In the genomic region with DNA sequence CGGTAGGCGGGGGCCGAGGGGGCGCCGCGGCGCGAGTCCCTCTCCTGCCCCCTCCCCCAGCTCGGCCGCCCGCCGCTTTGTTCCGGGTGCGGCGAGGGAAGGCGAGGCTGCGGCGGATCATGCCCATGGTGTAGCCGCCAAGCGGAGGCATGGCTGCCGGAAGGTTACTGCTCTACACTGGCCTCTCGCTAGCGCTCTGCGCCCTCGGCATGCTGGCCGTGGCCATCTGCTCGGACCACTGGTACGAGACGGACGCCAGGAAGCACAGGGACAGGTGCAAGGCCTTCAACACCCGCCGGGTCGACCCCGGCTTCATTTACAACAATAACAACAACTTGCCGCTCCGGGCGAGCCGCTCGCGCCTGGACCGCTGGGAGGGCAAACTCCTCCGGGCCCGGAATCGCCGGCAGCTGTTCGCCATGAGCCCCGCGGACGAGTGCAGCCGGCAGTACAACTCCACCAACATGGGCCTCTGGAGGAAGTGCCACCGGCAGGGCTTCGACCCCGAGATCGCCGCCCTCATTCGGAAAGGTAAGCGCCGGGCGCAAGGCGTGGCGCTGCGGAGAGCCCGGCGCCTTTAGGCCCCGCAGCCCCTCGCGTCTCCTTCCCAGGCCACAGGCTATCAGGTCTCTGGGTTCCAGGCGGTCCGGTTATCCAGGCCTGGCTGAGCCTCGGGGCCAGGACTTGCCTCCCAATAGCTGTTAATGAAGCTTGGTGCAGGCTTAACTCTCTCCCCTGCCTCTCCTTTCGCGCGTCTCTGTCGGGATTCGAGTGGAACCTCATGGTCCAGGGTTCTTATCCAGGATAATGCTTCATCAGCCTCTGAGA, we compare ENCODE assay signal across 1 cellular context.
A peak's percentile ranks its signal among the peaks of the same experiment; 100 is the strongest.
TF ChIP-seq lines count a peak whose summit lies in the region.

No MANE protein-coding gene starts in this region.

TF ChIP-seq in HEK293, 187 proteins besides CTCF, POLR2A, EP300 and RAD21 (continued from another document and continues in another):
- TF ChIP-seq, protein P1, sequence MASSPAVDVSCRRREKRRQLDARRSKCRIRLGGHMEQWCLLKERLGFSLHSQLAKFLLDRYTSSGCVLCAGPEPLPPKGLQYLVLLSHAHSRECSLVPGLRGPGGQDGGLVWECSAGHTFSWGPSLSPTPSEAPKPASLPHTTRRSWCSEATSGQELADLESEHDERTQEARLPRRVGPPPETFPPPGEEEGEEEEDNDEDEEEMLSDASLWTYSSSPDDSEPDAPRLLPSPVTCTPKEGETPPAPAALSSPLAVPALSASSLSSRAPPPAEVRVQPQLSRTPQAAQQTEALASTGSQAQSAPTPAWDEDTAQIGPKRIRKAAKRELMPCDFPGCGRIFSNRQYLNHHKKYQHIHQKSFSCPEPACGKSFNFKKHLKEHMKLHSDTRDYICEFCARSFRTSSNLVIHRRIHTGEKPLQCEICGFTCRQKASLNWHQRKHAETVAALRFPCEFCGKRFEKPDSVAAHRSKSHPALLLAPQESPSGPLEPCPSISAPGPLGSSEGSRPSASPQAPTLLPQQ (tag by site-specific recombination; IDR thresholded peaks at IDR 0.05) = no peak
- TF ChIP-seq ZNF214 (tag by site-specific recombination; IDR thresholded peaks at IDR 0.05; ENCODE audit: borderline replicate concordance) (no peak), ZNF169 (tag by site-specific recombination; IDR thresholded peaks at IDR 0.05) (no peak), ZNF654 (tag by site-specific recombination; IDR thresholded peaks at IDR 0.05; ENCODE audit: low read depth) (no peak), MZF1 (tag by site-specific recombination; IDR thresholded peaks at IDR 0.05; ENCODE audit: borderline replicate concordance) (no peak), ZNF248 (tag by site-specific recombination; IDR thresholded peaks at IDR 0.05) (no peak), KLF7 (tag by site-specific recombination; IDR thresholded peaks at IDR 0.05; ENCODE audit: borderline replicate concordance) (no peak), ZNF23 (tag by site-specific recombination; IDR thresholded peaks at IDR 0.05; ENCODE audit: borderline replicate concordance) (no peak), ZBTB21 (tag by site-specific recombination; IDR thresholded peaks at IDR 0.05) (no peak), KLF16 (tag by site-specific recombination; IDR thresholded peaks at IDR 0.05) (peak; percentile 42; the same call in 1 of the 2 replicates), ZNF514 (tag by site-specific recombination; IDR thresholded peaks at IDR 0.05) (no peak), ZNF274 (IDR thresholded peaks at IDR 0.05; ENCODE audit: low read length) (no peak), ZNF274 (tag by site-specific recombination; IDR thresholded peaks at IDR 0.05; ENCODE audit: borderline replicate concordance) (no peak), ZNF16 (tag by site-specific recombination; IDR thresholded peaks at IDR 0.05; ENCODE audit: low read depth) (no peak), ZNF239 (tag by site-specific recombination; IDR thresholded peaks at IDR 0.05) (no peak), ZNF549 (tag by site-specific recombination; IDR thresholded peaks at IDR 0.05) (no peak), ZNF155 (tag by site-specific recombination; IDR thresholded peaks at IDR 0.05) (no peak), ZNF473 (tag by site-specific recombination; IDR thresholded peaks at IDR 0.05) (no peak), ZNF302 (tag by site-specific recombination; IDR thresholded peaks at IDR 0.05; ENCODE audit: low read depth) (no peak), SP7 (tag by site-specific recombination; IDR thresholded peaks at IDR 0.05) (no peak), ZNF785 (tag by site-specific recombination; IDR thresholded peaks at IDR 0.05) (no peak), ZNF311 (tag by site-specific recombination; IDR thresholded peaks at IDR 0.05; ENCODE audit: borderline replicate concordance) (no peak), ZNF629 (tag by site-specific recombination; IDR thresholded peaks at IDR 0.05) (0 out of 2 replicates have a peak, but pooled peaks have one; percentile 21), ZNF404 (tag by site-specific recombination; IDR thresholded peaks at IDR 0.05) (no peak), ZNF19 (tag by site-specific recombination; IDR thresholded peaks at IDR 0.05; ENCODE audit: low read depth) (no peak), ZNF843 (tag by site-specific recombination; IDR thresholded peaks at IDR 0.05) (no peak), ZNF558 (tag by site-specific recombination; IDR thresholded peaks at IDR 0.05) (no peak), MEIS1 (CRISPR knock-in tag; IDR thresholded peaks at IDR 0.05; ENCODE audit: borderline replicate concordance) (no peak), ZNF132 (tag by site-specific recombination; IDR thresholded peaks at IDR 0.05; ENCODE audit: borderline replicate concordance) (no peak), SALL2 (tag by site-specific recombination; IDR thresholded peaks at IDR 0.05; ENCODE audit: borderline replicate concordance) (no peak)
- TF ChIP-seq, protein P2, sequence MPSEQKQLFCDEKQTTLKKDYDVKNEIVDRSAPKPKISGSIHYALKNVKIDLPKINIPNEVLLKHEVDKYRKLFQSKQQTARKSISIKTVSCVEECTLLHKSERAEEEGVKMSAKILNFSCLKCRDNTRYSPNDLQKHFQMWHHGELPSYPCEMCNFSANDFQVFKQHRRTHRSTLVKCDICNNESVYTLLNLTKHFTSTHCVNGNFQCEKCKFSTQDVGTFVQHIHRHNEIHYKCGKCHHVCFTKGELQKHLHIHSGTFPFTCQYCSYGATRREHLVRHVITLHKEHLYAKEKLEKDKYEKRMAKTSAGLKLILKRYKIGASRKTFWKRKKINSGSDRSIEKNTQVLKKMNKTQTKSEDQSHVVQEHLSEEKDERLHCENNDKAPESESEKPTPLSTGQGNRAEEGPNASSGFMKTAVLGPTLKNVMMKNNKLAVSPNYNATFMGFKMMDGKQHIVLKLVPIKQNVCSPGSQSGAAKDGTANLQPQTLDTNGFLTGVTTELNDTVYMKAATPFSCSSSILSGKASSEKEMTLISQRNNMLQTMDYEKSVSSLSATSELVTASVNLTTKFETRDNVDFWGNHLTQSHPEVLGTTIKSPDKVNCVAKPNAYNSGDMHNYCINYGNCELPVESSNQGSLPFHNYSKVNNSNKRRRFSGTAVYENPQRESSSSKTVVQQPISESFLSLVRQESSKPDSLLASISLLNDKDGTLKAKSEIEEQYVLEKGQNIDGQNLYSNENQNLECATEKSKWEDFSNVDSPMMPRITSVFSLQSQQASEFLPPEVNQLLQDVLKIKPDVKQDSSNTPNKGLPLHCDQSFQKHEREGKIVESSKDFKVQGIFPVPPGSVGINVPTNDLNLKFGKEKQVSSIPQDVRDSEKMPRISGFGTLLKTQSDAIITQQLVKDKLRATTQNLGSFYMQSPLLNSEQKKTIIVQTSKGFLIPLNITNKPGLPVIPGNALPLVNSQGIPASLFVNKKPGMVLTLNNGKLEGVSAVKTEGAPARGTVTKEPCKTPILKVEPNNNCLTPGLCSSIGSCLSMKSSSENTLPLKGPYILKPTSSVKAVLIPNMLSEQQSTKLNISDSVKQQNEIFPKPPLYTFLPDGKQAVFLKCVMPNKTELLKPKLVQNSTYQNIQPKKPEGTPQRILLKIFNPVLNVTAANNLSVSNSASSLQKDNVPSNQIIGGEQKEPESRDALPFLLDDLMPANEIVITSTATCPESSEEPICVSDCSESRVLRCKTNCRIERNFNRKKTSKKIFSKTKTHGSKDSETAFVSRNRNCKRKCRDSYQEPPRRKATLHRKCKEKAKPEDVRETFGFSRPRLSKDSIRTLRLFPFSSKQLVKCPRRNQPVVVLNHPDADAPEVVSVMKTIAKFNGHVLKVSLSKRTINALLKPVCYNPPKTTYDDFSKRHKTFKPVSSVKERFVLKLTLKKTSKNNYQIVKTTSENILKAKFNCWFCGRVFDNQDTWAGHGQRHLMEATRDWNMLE (tag by site-specific recombination; conservative IDR thresholded peaks at IDR 0.05; ENCODE audit: low read depth) = no peak
- TF ChIP-seq, protein P3, sequence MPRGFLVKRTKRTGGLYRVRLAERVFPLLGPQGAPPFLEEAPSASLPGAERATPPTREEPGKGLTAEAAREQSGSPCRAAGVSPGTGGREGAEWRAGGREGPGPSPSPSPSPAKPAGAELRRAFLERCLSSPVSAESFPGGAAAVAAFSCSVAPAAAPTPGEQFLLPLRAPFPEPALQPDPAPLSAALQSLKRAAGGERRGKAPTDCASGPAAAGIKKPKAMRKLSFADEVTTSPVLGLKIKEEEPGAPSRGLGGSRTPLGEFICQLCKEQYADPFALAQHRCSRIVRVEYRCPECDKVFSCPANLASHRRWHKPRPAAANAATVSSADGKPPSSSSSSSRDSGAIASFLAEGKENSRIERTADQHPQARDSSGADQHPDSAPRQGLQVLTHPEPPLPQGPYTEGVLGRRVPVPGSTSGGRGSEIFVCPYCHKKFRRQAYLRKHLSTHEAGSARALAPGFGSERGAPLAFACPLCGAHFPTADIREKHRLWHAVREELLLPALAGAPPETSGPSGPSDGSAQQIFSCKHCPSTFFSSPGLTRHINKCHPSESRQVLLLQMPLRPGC (tag by site-specific recombination; IDR thresholded peaks at IDR 0.05) = no peak
- TF ChIP-seq, protein P4, sequence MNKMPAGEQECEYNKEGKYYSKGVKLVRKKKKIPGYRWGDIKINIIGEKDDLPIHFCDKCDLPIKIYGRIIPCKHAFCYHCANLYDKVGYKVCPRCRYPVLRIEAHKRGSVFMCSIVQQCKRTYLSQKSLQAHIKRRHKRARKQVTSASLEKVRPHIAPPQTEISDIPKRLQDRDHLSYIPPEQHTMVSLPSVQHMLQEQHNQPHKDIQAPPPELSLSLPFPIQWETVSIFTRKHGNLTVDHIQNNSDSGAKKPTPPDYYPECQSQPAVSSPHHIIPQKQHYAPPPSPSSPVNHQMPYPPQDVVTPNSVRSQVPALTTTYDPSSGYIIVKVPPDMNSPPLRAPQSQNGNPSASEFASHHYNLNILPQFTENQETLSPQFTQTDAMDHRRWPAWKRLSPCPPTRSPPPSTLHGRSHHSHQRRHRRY (tag by site-specific recombination; IDR thresholded peaks at IDR 0.05) = peak; percentile 50; the same call in 1 of the 2 replicates
- TF ChIP-seq, protein P5, sequence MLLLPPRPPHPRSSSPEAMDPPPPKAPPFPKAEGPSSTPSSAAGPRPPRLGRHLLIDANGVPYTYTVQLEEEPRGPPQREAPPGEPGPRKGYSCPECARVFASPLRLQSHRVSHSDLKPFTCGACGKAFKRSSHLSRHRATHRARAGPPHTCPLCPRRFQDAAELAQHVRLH (tag by site-specific recombination; IDR thresholded peaks at IDR 0.05) = no peak
- TF ChIP-seq, protein P6, sequence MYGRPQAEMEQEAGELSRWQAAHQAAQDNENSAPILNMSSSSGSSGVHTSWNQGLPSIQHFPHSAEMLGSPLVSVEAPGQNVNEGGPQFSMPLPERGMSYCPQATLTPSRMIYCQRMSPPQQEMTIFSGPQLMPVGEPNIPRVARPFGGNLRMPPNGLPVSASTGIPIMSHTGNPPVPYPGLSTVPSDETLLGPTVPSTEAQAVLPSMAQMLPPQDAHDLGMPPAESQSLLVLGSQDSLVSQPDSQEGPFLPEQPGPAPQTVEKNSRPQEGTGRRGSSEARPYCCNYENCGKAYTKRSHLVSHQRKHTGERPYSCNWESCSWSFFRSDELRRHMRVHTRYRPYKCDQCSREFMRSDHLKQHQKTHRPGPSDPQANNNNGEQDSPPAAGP (tag by site-specific recombination; IDR thresholded peaks at IDR 0.05) = no peak
- TF ChIP-seq, protein P7, sequence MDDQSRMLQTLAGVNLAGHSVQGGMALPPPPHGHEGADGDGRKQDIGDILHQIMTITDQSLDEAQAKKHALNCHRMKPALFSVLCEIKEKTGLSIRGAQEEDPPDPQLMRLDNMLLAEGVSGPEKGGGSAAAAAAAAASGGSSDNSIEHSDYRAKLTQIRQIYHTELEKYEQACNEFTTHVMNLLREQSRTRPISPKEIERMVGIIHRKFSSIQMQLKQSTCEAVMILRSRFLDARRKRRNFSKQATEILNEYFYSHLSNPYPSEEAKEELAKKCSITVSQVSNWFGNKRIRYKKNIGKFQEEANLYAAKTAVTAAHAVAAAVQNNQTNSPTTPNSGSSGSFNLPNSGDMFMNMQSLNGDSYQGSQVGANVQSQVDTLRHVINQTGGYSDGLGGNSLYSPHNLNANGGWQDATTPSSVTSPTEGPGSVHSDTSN (CRISPR knock-in tag; IDR thresholded peaks at IDR 0.05) = no peak
- TF ChIP-seq, protein P8, sequence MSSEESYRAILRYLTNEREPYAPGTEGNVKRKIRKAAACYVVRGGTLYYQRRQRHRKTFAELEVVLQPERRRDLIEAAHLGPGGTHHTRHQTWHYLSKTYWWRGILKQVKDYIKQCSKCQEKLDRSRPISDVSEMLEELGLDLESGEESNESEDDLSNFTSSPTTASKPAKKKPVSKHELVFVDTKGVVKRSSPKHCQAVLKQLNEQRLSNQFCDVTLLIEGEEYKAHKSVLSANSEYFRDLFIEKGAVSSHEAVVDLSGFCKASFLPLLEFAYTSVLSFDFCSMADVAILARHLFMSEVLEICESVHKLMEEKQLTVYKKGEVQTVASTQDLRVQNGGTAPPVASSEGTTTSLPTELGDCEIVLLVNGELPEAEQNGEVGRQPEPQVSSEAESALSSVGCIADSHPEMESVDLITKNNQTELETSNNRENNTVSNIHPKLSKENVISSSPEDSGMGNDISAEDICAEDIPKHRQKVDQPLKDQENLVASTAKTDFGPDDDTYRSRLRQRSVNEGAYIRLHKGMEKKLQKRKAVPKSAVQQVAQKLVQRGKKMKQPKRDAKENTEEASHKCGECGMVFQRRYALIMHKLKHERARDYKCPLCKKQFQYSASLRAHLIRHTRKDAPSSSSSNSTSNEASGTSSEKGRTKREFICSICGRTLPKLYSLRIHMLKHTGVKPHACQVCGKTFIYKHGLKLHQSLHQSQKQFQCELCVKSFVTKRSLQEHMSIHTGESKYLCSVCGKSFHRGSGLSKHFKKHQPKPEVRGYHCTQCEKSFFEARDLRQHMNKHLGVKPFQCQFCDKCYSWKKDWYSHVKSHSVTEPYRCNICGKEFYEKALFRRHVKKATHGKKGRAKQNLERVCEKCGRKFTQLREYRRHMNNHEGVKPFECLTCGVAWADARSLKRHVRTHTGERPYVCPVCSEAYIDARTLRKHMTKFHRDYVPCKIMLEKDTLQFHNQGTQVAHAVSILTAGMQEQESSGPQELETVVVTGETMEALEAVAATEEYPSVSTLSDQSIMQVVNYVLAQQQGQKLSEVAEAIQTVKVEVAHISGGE (tag by site-specific recombination; conservative IDR thresholded peaks at IDR 0.05; ENCODE audit: low read depth) = peak; percentile 65
- TF ChIP-seq, protein P9, sequence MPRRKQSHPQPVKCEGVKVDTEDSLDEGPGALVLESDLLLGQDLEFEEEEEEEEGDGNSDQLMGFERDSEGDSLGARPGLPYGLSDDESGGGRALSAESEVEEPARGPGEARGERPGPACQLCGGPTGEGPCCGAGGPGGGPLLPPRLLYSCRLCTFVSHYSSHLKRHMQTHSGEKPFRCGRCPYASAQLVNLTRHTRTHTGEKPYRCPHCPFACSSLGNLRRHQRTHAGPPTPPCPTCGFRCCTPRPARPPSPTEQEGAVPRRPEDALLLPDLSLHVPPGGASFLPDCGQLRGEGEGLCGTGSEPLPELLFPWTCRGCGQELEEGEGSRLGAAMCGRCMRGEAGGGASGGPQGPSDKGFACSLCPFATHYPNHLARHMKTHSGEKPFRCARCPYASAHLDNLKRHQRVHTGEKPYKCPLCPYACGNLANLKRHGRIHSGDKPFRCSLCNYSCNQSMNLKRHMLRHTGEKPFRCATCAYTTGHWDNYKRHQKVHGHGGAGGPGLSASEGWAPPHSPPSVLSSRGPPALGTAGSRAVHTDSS (tag by site-specific recombination; IDR thresholded peaks at IDR 0.05) = no peak
- TF ChIP-seq, protein P10, sequence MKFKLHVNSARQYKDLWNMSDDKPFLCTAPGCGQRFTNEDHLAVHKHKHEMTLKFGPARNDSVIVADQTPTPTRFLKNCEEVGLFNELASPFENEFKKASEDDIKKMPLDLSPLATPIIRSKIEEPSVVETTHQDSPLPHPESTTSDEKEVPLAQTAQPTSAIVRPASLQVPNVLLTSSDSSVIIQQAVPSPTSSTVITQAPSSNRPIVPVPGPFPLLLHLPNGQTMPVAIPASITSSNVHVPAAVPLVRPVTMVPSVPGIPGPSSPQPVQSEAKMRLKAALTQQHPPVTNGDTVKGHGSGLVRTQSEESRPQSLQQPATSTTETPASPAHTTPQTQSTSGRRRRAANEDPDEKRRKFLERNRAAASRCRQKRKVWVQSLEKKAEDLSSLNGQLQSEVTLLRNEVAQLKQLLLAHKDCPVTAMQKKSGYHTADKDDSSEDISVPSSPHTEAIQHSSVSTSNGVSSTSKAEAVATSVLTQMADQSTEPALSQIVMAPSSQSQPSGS (tag by site-specific recombination; IDR thresholded peaks at IDR 0.05; ENCODE audit: low read depth) = no peak
